Comparison of ENCODE assay signal across 1 cellular context in the genomic region with DNA sequence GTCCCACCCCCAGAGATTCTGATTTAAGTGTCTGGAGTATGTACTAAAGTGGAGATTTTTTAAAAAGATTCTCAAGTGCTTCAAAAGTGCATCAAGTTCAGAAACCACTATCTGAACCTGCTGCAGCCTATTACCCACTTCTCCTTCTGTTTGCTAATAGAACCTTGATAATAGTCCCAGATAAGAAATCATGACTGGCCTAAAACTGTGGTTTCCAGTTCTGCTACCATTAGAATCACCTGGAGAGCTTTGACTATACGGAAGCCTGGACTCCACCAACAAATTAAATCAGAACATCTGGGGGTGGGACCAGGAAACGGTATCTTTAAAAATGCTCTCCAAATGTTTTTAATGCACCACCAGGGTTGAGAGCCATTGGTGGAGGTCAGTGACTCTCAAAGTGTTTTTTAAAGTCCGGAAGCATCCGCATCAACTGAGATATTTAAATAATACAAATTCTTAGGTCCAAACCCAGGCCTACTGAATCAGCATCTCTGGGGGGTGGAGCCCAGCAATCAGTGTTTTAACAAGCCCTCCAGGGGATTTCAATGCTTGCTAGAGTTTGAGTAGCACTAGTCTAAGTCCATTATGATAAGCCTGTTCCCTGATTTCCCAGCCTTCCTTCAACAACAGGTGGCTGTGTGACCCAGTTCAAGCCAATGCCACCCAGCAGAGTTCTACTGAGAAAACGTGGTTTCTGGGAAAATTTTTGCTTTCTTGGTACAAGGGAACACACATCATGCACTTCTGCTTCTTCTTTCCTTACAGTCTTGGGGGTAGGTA.
TF ChIP-seq lines count a peak whose summit lies in the region.

No MANE protein-coding gene starts in this region.

TF ChIP-seq in IMR-90, 13 proteins besides CTCF, POLR2A, EP300 and RAD21 (continued from another document):
- no peak for TF ChIP-seq CEBPB (IDR thresholded peaks at IDR 0.05; ENCODE audit: low read depth, low read length)
- no peak for TF ChIP-seq MAZ (IDR thresholded peaks at IDR 0.05; ENCODE audit: borderline replicate concordance, low read depth, low read length)
- TF ChIP-seq FOS (IDR thresholded peaks at IDR 0.05; ENCODE audit: low read depth, low read length) = no peak
- TF ChIP-seq, protein P1, sequence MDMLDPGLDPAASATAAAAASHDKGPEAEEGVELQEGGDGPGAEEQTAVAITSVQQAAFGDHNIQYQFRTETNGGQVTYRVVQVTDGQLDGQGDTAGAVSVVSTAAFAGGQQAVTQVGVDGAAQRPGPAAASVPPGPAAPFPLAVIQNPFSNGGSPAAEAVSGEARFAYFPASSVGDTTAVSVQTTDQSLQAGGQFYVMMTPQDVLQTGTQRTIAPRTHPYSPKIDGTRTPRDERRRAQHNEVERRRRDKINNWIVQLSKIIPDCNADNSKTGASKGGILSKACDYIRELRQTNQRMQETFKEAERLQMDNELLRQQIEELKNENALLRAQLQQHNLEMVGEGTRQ (IDR thresholded peaks at IDR 0.05; ENCODE audit: low read depth, low read length) = no peak
- TF ChIP-seq SMC3 (IDR thresholded peaks at IDR 0.05; ENCODE audit: low read depth, low read length) = no peak
- TF ChIP-seq RCOR1 (IDR thresholded peaks at IDR 0.05; ENCODE audit: insufficient replicate concordance, low read length) = no peak
